ENCODE assay signal across 6 cellular contexts in the genomic region with DNA sequence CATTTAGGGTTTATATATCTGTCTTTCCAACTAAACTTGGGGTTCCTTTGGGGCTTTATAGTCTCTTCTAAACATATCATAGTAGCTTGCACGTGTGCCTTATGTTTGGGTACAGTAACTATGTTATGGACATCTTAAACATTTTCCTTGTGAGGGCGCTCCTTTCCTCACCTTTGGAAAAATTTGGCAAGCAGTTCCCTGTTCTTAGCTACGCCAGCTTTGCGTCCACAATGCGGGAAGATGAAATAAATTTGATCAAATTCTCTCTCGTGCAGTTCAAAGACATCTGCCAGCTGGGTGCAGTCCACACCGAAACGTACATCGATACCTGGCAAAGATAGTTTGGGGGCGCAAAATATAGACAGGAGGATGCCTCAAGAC. TPM values are rescaled to one million over a fixed set of nuclear protein-coding genes. Genes with fewer than 3 reads are reported as not detected.
DNase-seq lines count a peak whose midpoint lies in the region; ATAC-seq and TF ChIP-seq lines count a peak whose summit lies in the region.

No MANE protein-coding gene starts in this region.

- peak overlapping the region; percentile 71 for H3K4me3 ChIP-seq in HL-60 (replicated peaks; ENCODE audit: insufficient read depth, low read length)

- peak overlapping the region; percentile 81 for H3K4me3 Mint-ChIP-seq in central memory CD8-positive, alpha-beta T cell
- peak overlapping the region; percentile 95 for H3K4me3 Mint-ChIP-seq in osteocyte (ENCODE audit: unreplicated experiment)

- H3K27ac Mint-ChIP-seq in central memory CD8-positive, alpha-beta T cell (ENCODE audit: low read depth): peak overlapping the region; percentile 99
- H3K27ac Mint-ChIP-seq in osteocyte (ENCODE audit: unreplicated experiment): peak overlapping the region; percentile 100

- H3K27me3 Mint-ChIP-seq in central memory CD8-positive, alpha-beta T cell: no peaks in the 10 kb centered on the region
- H3K27me3 Mint-ChIP-seq in osteocyte (ENCODE audit: unreplicated experiment): no peaks in the 10 kb centered on the region

- peak; percentile 17 for ATAC-seq in GM18909 (IDR thresholded peaks at IDR 0.05; ENCODE audit: poor library complexity, unreplicated experiment)
- ATAC-seq in central memory CD8-positive, alpha-beta T cell (replicated peaks; ENCODE audit: extremely low read depth, poor library complexity, severe bottlenecking): peak; percentile 2

- DNase-seq in HL-60 (ENCODE audit: low read depth in 1 of 2, low spot score in 1 of 2): peak in 1 of 2 experiments; percentile 17
- no peak for DNase-seq in central memory CD8-positive, alpha-beta T cell (ENCODE audit: low spot score in 2 of 2)
- DNase-seq in osteocyte (ENCODE audit: extremely low spot score, unreplicated experiment): no peak
- DNase-seq in GM03348 (ENCODE audit: low spot score): no peak
- no peak for DNase-seq in iPS-NIHi11 (ENCODE audit: low spot score)

- H3K4me1 Mint-ChIP-seq in central memory CD8-positive, alpha-beta T cell: peaks cover 15% of the 10 kb centered on the region
- peaks cover 16% of the 10 kb centered on the region for H3K4me1 Mint-ChIP-seq in osteocyte (ENCODE audit: unreplicated experiment)

- peaks cover 6% of the 10 kb centered on the region for H3K9me3 Mint-ChIP-seq in central memory CD8-positive, alpha-beta T cell
- no peaks in the 10 kb centered on the region for H3K9me3 Mint-ChIP-seq in osteocyte (ENCODE audit: unreplicated experiment)

- H3K27ac ChIP-seq in HL-60 (replicated peaks): peak overlapping the region; percentile 93

- no peaks in the 10 kb centered on the region for H3K27me3 ChIP-seq in HL-60 (ENCODE audit: insufficient read depth, poor library complexity, severe bottlenecking)

- peaks cover 20% of the 10 kb centered on the region for H3K36me3 Mint-ChIP-seq in central memory CD8-positive, alpha-beta T cell (ENCODE audit: insufficient read depth)
- H3K36me3 Mint-ChIP-seq in osteocyte (ENCODE audit: unreplicated experiment): peaks cover 2% of the 10 kb centered on the region

- TF ChIP-seq CTCF in HL-60 (IDR thresholded peaks at IDR 0.05; ENCODE audit: insufficient read depth, low read length): no peak
- TF ChIP-seq CTCF in osteocyte (IDR thresholded peaks at IDR 0.05): no peak

RNA-seq across cellular contexts. Expression of a gene that starts 0.6 kb away (rescaled TPM):
- total RNA-seq in osteocyte: 1.9 and 2.5 TPM in 2 replicates

RNA-seq across cellular contexts. Expression of a gene that starts 1.0 kb away (rescaled TPM):
- total RNA-seq in osteocyte: 12.5 and 17.2 TPM in 2 replicates

RNA-seq across cellular contexts. Expression of a gene that starts 7.0 kb away (rescaled TPM):
- total RNA-seq in osteocyte: 34.1 and 41.7 TPM in 2 replicates

RNA-seq across cellular contexts. Expression of a gene that starts 33.2 kb away (rescaled TPM):
- 35.5 and 42.3 TPM in 2 replicates for total RNA-seq in osteocyte

RNA-seq across cellular contexts. Expression of a gene that starts 34.2 kb away (rescaled TPM):
- total RNA-seq in osteocyte: 0.34 TPM in 1 of 2 replicates, not detected in the other
